In genomic region chr20:45832619-45833018, GRCh38 we compare ENCODE assay signal across 8 cellular contexts. TPM values are rescaled to one million over a fixed set of nuclear protein-coding genes. Genes with fewer than 3 reads are reported as not detected.
DNase-seq lines count a peak whose midpoint lies in the region; ATAC-seq lines count a peak whose summit lies in the region.

No MANE protein-coding gene starts in this region.

- H3K36me3 Mint-ChIP-seq in IgD-negative memory B cell = no peaks in the 10 kb centered on the region
- no peaks in the 10 kb centered on the region for H3K36me3 Mint-ChIP-seq in activated naive CD8-positive, alpha-beta T cell
- H3K36me3 Mint-ChIP-seq in stimulated activated memory B cell treated with anti-CD40 and anti-IgM and Interleukin-4, amounts not matched to agents 10 μg/mL and 1 μg/mL and 100 μg/mL, for 72 hours = no peaks in the 10 kb centered on the region

- H3K4me1 Mint-ChIP-seq in IgD-negative memory B cell = peaks cover 5 to 6% (median 6%) of the 10 kb centered on the region in 3 donors
- peaks cover 10% of the 10 kb centered on the region for H3K4me1 Mint-ChIP-seq in activated naive CD8-positive, alpha-beta T cell (ENCODE audit: low read depth)
- H3K4me1 Mint-ChIP-seq in stimulated activated memory B cell treated with anti-CD40 and anti-IgM and Interleukin-4, amounts not matched to agents 10 μg/mL and 1 μg/mL and 100 μg/mL, for 72 hours = peaks cover 10% of the 10 kb centered on the region

- H3K27me3 ChIP-seq in layer of hippocampus (ENCODE audit: control insufficient read depth, insufficient read depth, low read length) = no peaks in the 10 kb centered on the region

- no peak overlapping the region for H3K27ac Mint-ChIP-seq in IgD-negative memory B cell
- no peak overlapping the region for H3K27ac Mint-ChIP-seq in activated naive CD8-positive, alpha-beta T cell
- H3K27ac Mint-ChIP-seq in stimulated activated memory B cell treated with anti-CD40 and anti-IgM and Interleukin-4, amounts not matched to agents 10 μg/mL and 1 μg/mL and 100 μg/mL, for 72 hours = peak overlapping the region; percentile 69

- no peak for ATAC-seq in stimulated activated memory B cell treated with anti-CD40 and anti-IgM and Interleukin-4, amounts not matched to agents 10 μg/mL and 1 μg/mL and 100 μg/mL, for 72 hours
- ATAC-seq in GM18858 (IDR thresholded peaks at IDR 0.05; ENCODE audit: unreplicated experiment) = no peak
- no peak for ATAC-seq in HG03378 (IDR thresholded peaks at IDR 0.05; ENCODE audit: unreplicated experiment)
- no peak for ATAC-seq in GM21447 (IDR thresholded peaks at IDR 0.05; ENCODE audit: unreplicated experiment)

- DNase-seq in putamen (ENCODE audit: low spot score) = no peak

- H3K27ac ChIP-seq in layer of hippocampus (ENCODE audit: low read depth, low read length) = peak overlapping the region; percentile 92

- H3K4me3 Mint-ChIP-seq in IgD-negative memory B cell = peak overlapping the region in 3 of 4 donors; percentile 74 to 87 (median 85)
- H3K4me3 Mint-ChIP-seq in activated naive CD8-positive, alpha-beta T cell = peak overlapping the region; percentile 91
- peak overlapping the region; percentile 79 for H3K4me3 Mint-ChIP-seq in stimulated activated memory B cell treated with anti-CD40 and anti-IgM and Interleukin-4, amounts not matched to agents 10 μg/mL and 1 μg/mL and 100 μg/mL, for 72 hours

- H3K27me3 Mint-ChIP-seq in IgD-negative memory B cell = peaks cover 3% of the 10 kb centered on the region
- H3K27me3 Mint-ChIP-seq in activated naive CD8-positive, alpha-beta T cell = no peaks in the 10 kb centered on the region
- H3K27me3 Mint-ChIP-seq in stimulated activated memory B cell treated with anti-CD40 and anti-IgM and Interleukin-4, amounts not matched to agents 10 μg/mL and 1 μg/mL and 100 μg/mL, for 72 hours = no peaks in the 10 kb centered on the region

- H3K9me3 Mint-ChIP-seq in IgD-negative memory B cell = no peaks in the 10 kb centered on the region
- no peaks in the 10 kb centered on the region for H3K9me3 Mint-ChIP-seq in activated naive CD8-positive, alpha-beta T cell (ENCODE audit: low read depth)
- H3K9me3 Mint-ChIP-seq in stimulated activated memory B cell treated with anti-CD40 and anti-IgM and Interleukin-4, amounts not matched to agents 10 μg/mL and 1 μg/mL and 100 μg/mL, for 72 hours = no peaks in the 10 kb centered on the region

RNA-seq across cellular contexts. Expression of gene SNX21, which starts 1.0 kb away (rescaled TPM):
- polyA plus RNA-seq in IgD-negative memory B cell = 2.4 TPM

RNA-seq across cellular contexts. Expression of gene TNNC2, which starts 5.5 kb away (rescaled TPM):
- polyA plus RNA-seq in IgD-negative memory B cell = 3.2 TPM

RNA-seq across cellular contexts. Expression of gene UBE2C, which starts 20.2 kb away (rescaled TPM):
- 0.46 TPM for polyA plus RNA-seq in IgD-negative memory B cell

RNA-seq across cellular contexts. Expression of gene ACOT8, which starts 24.6 kb away (rescaled TPM):
- 45.2 TPM for polyA plus RNA-seq in IgD-negative memory B cell

RNA-seq across cellular contexts. Expression of gene ZSWIM3, which starts 24.8 kb away (rescaled TPM):
- 3.0 TPM for polyA plus RNA-seq in IgD-negative memory B cell
